13 cellular contexts compared by ENCODE assay signal in genomic region chr1:201214461-201214860, GRCh38. TPM values are rescaled to one million over a fixed set of nuclear protein-coding genes. Genes with fewer than 3 reads are reported as not detected.
DNase-seq lines count a peak whose midpoint lies in the region; ATAC-seq and TF ChIP-seq lines count a peak whose summit lies in the region.
"Had no signal": no experiment of that assay in that cellular context is flagged by ENCODE, and none has a peak within 500 bp of the region (broad histone marks: within the 10 kb centered on the region; RNA-seq: fewer than 3 reads in every experiment).

No MANE protein-coding gene starts in this region.

- H3K36me3 ChIP-seq in aorta (ENCODE audit: control insufficient read depth in 1 of 2, insufficient read depth in 2 of 2, low read length in 1 of 2): no peaks in the 10 kb centered on the region
- H3K36me3 ChIP-seq: vagina had no signal

- no peak for ATAC-seq in Right ventricle myocardium inferior
- no peak for ATAC-seq in aorta (ENCODE audit: low FRiP score)
- ATAC-seq in left colon: no peak

- 75 to 77% methylated on average over 4 of the region's 4 CpGs for WGBS in aorta, 2 donors

- peak; percentile 20 for TF ChIP-seq CTCF in epithelial cell of esophagus (IDR thresholded peaks at IDR 0.05; ENCODE audit: insufficient read depth, low read depth, low read length, missing control alignments)

- H3K4me3 ChIP-seq in epithelial cell of esophagus (ENCODE audit: low read length) (no peak overlapping the region), aorta (ENCODE audit: low read length in 2 of 2) (no peak overlapping the region)
- H3K4me3 ChIP-seq: vagina had no signal

- no peak overlapping the region for H3K27ac ChIP-seq in aorta (ENCODE audit: low read depth in 1 of 2, low read length in 2 of 2)
- H3K27ac ChIP-seq: vagina had no signal

- intact Hi-C loops in cardiac septum (cut with DNase I): no loop called here
- intact Hi-C loops in Right ventricle myocardium inferior (cut with DNase I): no loop called here
- intact Hi-C loops in aorta (cut with DNase I): no loop called here
- intact Hi-C loops in left colon (cut with DNase I, micrococcal nuclease): no loop called here

- H3K27me3 ChIP-seq in aorta (ENCODE audit: control insufficient read depth in 1 of 2, insufficient read depth in 2 of 2, low read length in 1 of 2): no peaks in the 10 kb centered on the region
- H3K27me3 ChIP-seq: vagina had no signal

- peak; percentile 19 for DNase-seq in cardiac septum (ENCODE audit: low spot score)
- no peak for DNase-seq in Right ventricle myocardium inferior (ENCODE audit: missing footprints)
- peak; percentile 40 for DNase-seq in NCI-H82 (lab: John Stamatoyannopoulos, UW)
- DNase-seq in epithelial cell of esophagus (ENCODE audit: low read depth): peak; percentile 35
- DNase-seq in aorta: no peak
- no peak for DNase-seq in NCI-H2081 treated with DMSO at 0.1 percent for 48 hours (lab: John Stamatoyannopoulos, UW)
- no peak for DNase-seq in SHP77 (lab: John Stamatoyannopoulos, UW)
- no peak for DNase-seq in left colon
- DNase-seq: CD4-positive, CD25-positive, alpha-beta regulatory T cell; effector CD4-positive, alpha-beta T cell; NCI-H526 treated with DMSO at 0.1 percent for 48 hours; T1000 had no signal

- H3K4me1 ChIP-seq in aorta (ENCODE audit: control insufficient read depth in 1 of 2, insufficient read depth in 2 of 2, low read length in 2 of 2): no peaks in the 10 kb centered on the region
- H3K4me1 ChIP-seq: vagina had no signal

- no peaks in the 10 kb centered on the region for H3K9me3 ChIP-seq in aorta (ENCODE audit: control insufficient read depth, low read length)
- H3K9me3 ChIP-seq: vagina had no signal

RNA-seq across cellular contexts. Expression of gene IGFN1, which starts 23.8 kb away (rescaled TPM):
- total RNA-seq in cardiac septum (0.05 TPM), Right ventricle myocardium inferior (not detected), aorta (under 1 TPM; 0.12 to 0.19 TPM), left colon (under 1 TPM in 1 of 2 donors, not detected in 1; 0.39 TPM)
- polyA plus RNA-seq in aorta: under 1 TPM; 0.03 to 0.50 TPM
- total RNA-seq: CD4-positive, CD25-positive, alpha-beta regulatory T cell; vagina had no signal
- polyA plus RNA-seq: CD4-positive, CD25-positive, alpha-beta regulatory T cell had no signal

Comparison
In these comparisons a context has a peak if more than half of its experiments do, and no peak if none do; other contexts are left out.
1. DNase-seq: peak in cardiac septum (single experiment), NCI-H82 (single experiment) and epithelial cell of esophagus (single experiment); none in Right ventricle myocardium inferior (single experiment), aorta (0 of 2), NCI-H2081 treated with DMSO at 0.1 percent for 48 hours (single experiment), SHP77 (0 of 2) and left colon (0 of 2).